16 cellular contexts compared by ENCODE assay signal in the genomic region with DNA sequence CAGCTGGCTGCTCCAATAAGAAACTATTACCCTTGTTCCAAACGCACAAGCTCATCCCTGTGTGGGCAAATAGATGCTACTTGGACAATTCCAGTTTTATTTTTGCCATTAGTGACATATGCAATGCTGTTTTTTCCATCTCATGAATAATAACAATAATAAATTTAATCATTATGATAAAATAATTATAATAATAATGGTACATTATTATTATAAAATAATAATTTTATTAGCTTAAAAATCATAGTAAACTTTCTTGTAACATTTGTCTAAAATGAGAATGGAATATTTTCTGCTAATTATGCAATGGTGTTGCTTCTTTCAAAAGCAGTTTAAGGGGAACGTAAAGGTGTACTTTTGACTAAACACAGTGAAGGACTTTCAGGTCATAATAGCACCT.
DNase-seq lines count a peak whose midpoint lies in the region; ATAC-seq, FAIRE-seq and TF ChIP-seq lines count a peak whose summit lies in the region.
"Had no signal": no experiment of that assay in that cellular context is flagged by ENCODE, and none has a peak within 500 bp of the region (broad histone marks: within the 10 kb centered on the region; RNA-seq: fewer than 3 reads in every experiment).

No MANE protein-coding gene starts in this region.

- POLR2A ChIA-PET in OCI-LY7 (lab: Charles Lee) = interaction anchor here (1.0 to 5.6 kb wide), 4 partner anchors 10 to 59 kb away, joined by 3 to 35 read pairs (median 10); no protein-coding TSS in a partner anchor
- POLR2A ChIA-PET in naive thymus-derived CD8-positive, alpha-beta T cell (lab: Charles Lee) = no interaction called here

- H3K9me3 Mint-ChIP-seq in stimulated activated naive CD8-positive, alpha-beta T cell treated with anti-CD3 and anti-CD28 coated beads, Interleukin-15, Interleukin-2, amounts not matched to agents 100 ng/mL and 50 ng/mL, for 24 hours = no peaks in the 10 kb centered on the region
- H3K9me3 Mint-ChIP-seq in activated naive CD4-positive, alpha-beta T cell treated with anti-CD3 and anti-CD28 coated beads for 36 hours = no peaks in the 10 kb centered on the region
- H3K9me3 Mint-ChIP-seq in naive thymus-derived CD8-positive, alpha-beta T cell = no peaks in the 10 kb centered on the region
- H3K9me3 Mint-ChIP-seq: CD8-positive, alpha-beta T cell; H9 had no signal

- H3K27me3 Mint-ChIP-seq in stimulated activated naive CD8-positive, alpha-beta T cell treated with anti-CD3 and anti-CD28 coated beads, Interleukin-15, Interleukin-2, amounts not matched to agents 100 ng/mL and 50 ng/mL, for 24 hours = peaks cover 3% of the 10 kb centered on the region
- H3K27me3 Mint-ChIP-seq in activated naive CD4-positive, alpha-beta T cell treated with anti-CD3 and anti-CD28 coated beads for 36 hours (ENCODE audit: low read depth) = peaks cover 4% of the 10 kb centered on the region
- H3K27me3 Mint-ChIP-seq in naive thymus-derived CD8-positive, alpha-beta T cell = no peaks in the 10 kb centered on the region

- peak overlapping the region; percentile 87; the same call in 1 of the 2 replicates for H2AFZ ChIP-seq in OCI-LY7 (ENCODE audit: low read length)

- DNase-seq in stimulated activated naive CD8-positive, alpha-beta T cell treated with anti-CD3 and anti-CD28 coated beads, Interleukin-15, Interleukin-2, amounts not matched to agents 100 U/mL and 50 U/mL, for 24 hours = no peak
- DNase-seq in OCI-LY7 (ENCODE audit: low spot score) = no peak
- DNase-seq in activated naive CD4-positive, alpha-beta T cell treated with anti-CD3 and anti-CD28 coated beads for 36 hours = no peak
- no peak for DNase-seq in naive thymus-derived CD8-positive, alpha-beta T cell
- DNase-seq: Calu3; CD8-positive, alpha-beta T cell; DMS79 treated with DMSO at 0.1 percent for 48 hours; GF-D8; H9 had no signal

- H3K4me1 Mint-ChIP-seq in stimulated activated naive CD8-positive, alpha-beta T cell treated with anti-CD3 and anti-CD28 coated beads, Interleukin-15, Interleukin-2, amounts not matched to agents 100 ng/mL and 50 ng/mL, for 24 hours (ENCODE audit: low read depth) = peaks cover 28% of the 10 kb centered on the region
- peaks cover 32% of the 10 kb centered on the region for H3K4me1 Mint-ChIP-seq in activated naive CD4-positive, alpha-beta T cell treated with anti-CD3 and anti-CD28 coated beads for 36 hours (ENCODE audit: low read depth)
- peaks cover 0 to 9% (median 4%) of the 10 kb centered on the region in 4 donors for H3K4me1 Mint-ChIP-seq in naive thymus-derived CD8-positive, alpha-beta T cell
- H3K4me1 Mint-ChIP-seq: B cell had no signal

- H3K36me3 ChIP-seq in OCI-LY7 (ENCODE audit: insufficient read depth, low read length) = no peaks in the 10 kb centered on the region
- H3K36me3 ChIP-seq: BLaER1 treated with 17β-estradiol and CSF1 and Interleukin-3, amounts not matched to agents 10 nM and 100 nM had no signal

- no peak for ATAC-seq in stimulated activated naive CD8-positive, alpha-beta T cell treated with anti-CD3 and anti-CD28 coated beads, Interleukin-15, Interleukin-2, amounts not matched to agents 100 U/mL and 50 U/mL, for 24 hours
- no peak for ATAC-seq in naive thymus-derived CD8-positive, alpha-beta T cell
- ATAC-seq: CD8-positive, alpha-beta T cell; HepG2 had no signal

- no peak overlapping the region for H3K4me2 ChIP-seq in OCI-LY7 (ENCODE audit: low read length)
- H3K4me2 ChIP-seq: BLaER1 treated with 17β-estradiol and CSF1 and Interleukin-3, amounts not matched to agents 10 nM and 100 nM had no signal

- FAIRE-seq in islet of Langerhans (lab: Jason Lieb, UNC) = peak; percentile 49
- FAIRE-seq: H1, HepG2 had no signal

- CTCF ChIA-PET in OCI-LY7 (lab: Charles Lee; ENCODE audit: unreplicated experiment) = no interaction called here
- CTCF ChIA-PET in activated naive CD4-positive, alpha-beta T cell treated with anti-CD3 and anti-CD28 coated beads for 36 hours (lab: Charles Lee) = interaction anchor here (0.8 to 1.2 kb wide), 3 partner anchors 9 to 29 kb away, joined by 3 to 5 read pairs (median 3); no protein-coding TSS in a partner anchor

- BruUV-seq in OCI-LY7 (replicated peaks; lab: Mats Ljungman, UMichigan) = no TSS peak

- no peak overlapping the region for H3K4me3 ChIP-seq in OCI-LY7 (ENCODE audit: low read depth, low read length, poor library complexity, severe bottlenecking)
- H3K4me3 ChIP-seq: BLaER1 treated with 17β-estradiol and CSF1 and Interleukin-3, amounts not matched to agents 10 nM and 100 nM had no signal

- H4K20me1 ChIP-seq in OCI-LY7 (ENCODE audit: insufficient read depth, low read length) = no peaks in the 10 kb centered on the region
- H4K20me1 ChIP-seq: BLaER1 treated with 17β-estradiol and CSF1 and Interleukin-3, amounts not matched to agents 10 nM and 100 nM had no signal

- H3K27ac ChIP-seq in OCI-LY7 (ENCODE audit: low read depth, low read length, poor library complexity, severe bottlenecking) = no peak overlapping the region
- H3K27ac ChIP-seq: BLaER1 treated with 17β-estradiol and CSF1 and Interleukin-3, amounts not matched to agents 10 nM and 100 nM had no signal

- intact Hi-C loops in OCI-LY7 (cut with micrococcal nuclease; ENCODE audit: unreplicated experiment) = no loop called here
- intact Hi-C loops in activated naive CD4-positive, alpha-beta T cell treated with anti-CD3 and anti-CD28 coated beads for 36 hours (cut with micrococcal nuclease) = loop anchor here (1.0 kb wide), 2 partner anchors 8 to 10 kb away; no protein-coding TSS in a partner anchor

- H3K4me1 ChIP-seq in OCI-LY7 (ENCODE audit: insufficient read depth, low read length, poor library complexity, severe bottlenecking) = peaks cover 33% of the 10 kb centered on the region
- H3K4me1 ChIP-seq: BLaER1 treated with 17β-estradiol and CSF1 and Interleukin-3, amounts not matched to agents 10 nM and 100 nM had no signal

- TF ChIP-seq CTCF in OCI-LY7 (conservative IDR thresholded peaks at IDR 0.05; ENCODE audit: low read length) = no peak

- H3K27ac Mint-ChIP-seq in stimulated activated naive CD8-positive, alpha-beta T cell treated with anti-CD3 and anti-CD28 coated beads, Interleukin-15, Interleukin-2, amounts not matched to agents 100 ng/mL and 50 ng/mL, for 24 hours = peak overlapping the region; percentile 71
- H3K27ac Mint-ChIP-seq in activated naive CD4-positive, alpha-beta T cell treated with anti-CD3 and anti-CD28 coated beads for 36 hours = no peak overlapping the region
- H3K27ac Mint-ChIP-seq in naive thymus-derived CD8-positive, alpha-beta T cell = no peak overlapping the region
- H3K27ac Mint-ChIP-seq: B cell; CD8-positive, alpha-beta T cell; H9; IgD-negative memory B cell had no signal

- H3K79me2 ChIP-seq in OCI-LY7 (ENCODE audit: insufficient read depth, low read depth, low read length) = no peaks in the 10 kb centered on the region

- no peak overlapping the region for H3K4me3 Mint-ChIP-seq in stimulated activated naive CD8-positive, alpha-beta T cell treated with anti-CD3 and anti-CD28 coated beads, Interleukin-15, Interleukin-2, amounts not matched to agents 100 ng/mL and 50 ng/mL, for 24 hours
- H3K4me3 Mint-ChIP-seq in activated naive CD4-positive, alpha-beta T cell treated with anti-CD3 and anti-CD28 coated beads for 36 hours = no peak overlapping the region
- H3K4me3 Mint-ChIP-seq in naive thymus-derived CD8-positive, alpha-beta T cell = no peak overlapping the region
- H3K4me3 Mint-ChIP-seq: B cell; CD8-positive, alpha-beta T cell; H9; IgD-negative memory B cell had no signal

- no peaks in the 10 kb centered on the region for H3K9me2 ChIP-seq in OCI-LY7 (ENCODE audit: insufficient read depth, low read length)

- H3K36me3 Mint-ChIP-seq in stimulated activated naive CD8-positive, alpha-beta T cell treated with anti-CD3 and anti-CD28 coated beads, Interleukin-15, Interleukin-2, amounts not matched to agents 100 ng/mL and 50 ng/mL, for 24 hours (ENCODE audit: low read depth) = no peaks in the 10 kb centered on the region
- H3K36me3 Mint-ChIP-seq in activated naive CD4-positive, alpha-beta T cell treated with anti-CD3 and anti-CD28 coated beads for 36 hours (ENCODE audit: low read depth) = no peaks in the 10 kb centered on the region
- no peaks in the 10 kb centered on the region for H3K36me3 Mint-ChIP-seq in naive thymus-derived CD8-positive, alpha-beta T cell
- H3K36me3 Mint-ChIP-seq: CD8-positive, alpha-beta T cell had no signal

- no peaks in the 10 kb centered on the region for H3K9me3 ChIP-seq in OCI-LY7 (ENCODE audit: low read length)
- H3K9me3 ChIP-seq: BLaER1 treated with 17β-estradiol and CSF1 and Interleukin-3, amounts not matched to agents 10 nM and 100 nM had no signal
